16 cellular contexts compared by ENCODE assay signal in the genomic region with DNA sequence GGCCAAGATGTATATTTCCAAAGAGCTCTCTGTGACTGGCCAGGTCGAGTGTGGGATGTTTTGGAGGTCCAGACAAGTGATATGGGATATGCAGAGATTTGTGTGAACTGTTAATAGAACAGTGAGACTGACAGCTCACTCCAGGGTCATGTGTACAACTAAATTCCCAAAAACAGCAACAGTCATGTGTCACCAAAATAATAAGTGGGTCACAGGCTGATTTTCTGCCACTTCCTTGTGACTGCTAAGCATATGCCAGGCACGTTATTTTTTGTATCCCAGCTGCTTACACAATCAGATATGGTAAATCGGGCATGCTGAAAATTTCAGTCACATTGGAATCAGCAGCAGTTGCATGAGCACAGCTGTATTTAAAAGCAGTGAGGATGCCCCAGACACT.
DNase-seq lines count a peak whose midpoint lies in the region; ATAC-seq and TF ChIP-seq lines count a peak whose summit lies in the region.
"Had no signal": no experiment of that assay in that cellular context is flagged by ENCODE, and none has a peak within 500 bp of the region (broad histone marks: within the 10 kb centered on the region; RNA-seq: fewer than 3 reads in every experiment).

No MANE protein-coding gene starts in this region.

- H3K36me3 Mint-ChIP-seq in WTC11 = no peaks in the 10 kb centered on the region

- H3K36me3 ChIP-seq in right atrium auricular region = no peaks in the 10 kb centered on the region
- no peaks in the 10 kb centered on the region for H3K36me3 ChIP-seq in skeletal muscle tissue (ENCODE audit: control insufficient read depth in 3 of 3, insufficient read depth in 3 of 3, low read length in 3 of 3)
- H3K36me3 ChIP-seq: BE2C, SJSA1 had no signal

- POLR2A ChIA-PET in WTC11 (lab: Charles Lee) = no interaction called here

- DNase-seq in LHCN-M2 (ENCODE audit: low read depth) (peak; percentile 12), fibroblast of gingiva (ENCODE audit: low read depth) (peak; percentile 8), right atrium auricular region (ENCODE audit: low spot score) (no peak), WTC11 (ENCODE audit: low spot score) (no peak), head of caudate nucleus (no peak), NCI-H2081 treated with DMSO at 0.1 percent for 48 hours (lab: John Stamatoyannopoulos, UW) (no peak)
- DNase-seq: BE2C; Calu3; CD4-positive, alpha-beta memory T cell; H9; NCI-H187 treated with DMSO at 0.1 percent for 48 hours; NCI-H748 treated with DMSO at 0.1 percent for 48 hours had no signal

- H3K9me3 ChIP-seq in right atrium auricular region = no peaks in the 10 kb centered on the region
- H3K9me3 ChIP-seq in skeletal muscle tissue (ENCODE audit: control insufficient read depth in 3 of 3, low read length in 3 of 3) = no peaks in the 10 kb centered on the region
- H3K9me3 ChIP-seq: BE2C, SJSA1 had no signal

- CTCF ChIA-PET in WTC11 (lab: Charles Lee) = no interaction called here

- H3K4me3 ChIP-seq in right atrium auricular region (no peak overlapping the region), skeletal muscle tissue (ENCODE audit: low read length in 3 of 3) (no peak overlapping the region)
- H3K4me3 ChIP-seq: SJSA1 had no signal

- no peak for TF ChIP-seq CTCF in right atrium auricular region (IDR thresholded peaks at IDR 0.05)
- no peak for TF ChIP-seq CTCF in WTC11 (IDR thresholded peaks at IDR 0.05)

- no peak for ATAC-seq in WTC11
- ATAC-seq in GM18498 (IDR thresholded peaks at IDR 0.05; ENCODE audit: unreplicated experiment) = no peak

- H3K27ac ChIP-seq in right atrium auricular region (peak overlapping the region; percentile 43 to 49), skeletal muscle tissue (ENCODE audit: low read depth, low read length) (peak overlapping the region; percentile 10)
- H3K27ac ChIP-seq: RWPE1, SJSA1 had no signal

- intact Hi-C loops in head of caudate nucleus (cut with DNase I) = no loop called here

- H3K9ac ChIP-seq in skeletal muscle tissue (ENCODE audit: low read depth in 1 of 3, low read length in 3 of 3) = no peak overlapping the region

- no peaks in the 10 kb centered on the region for H3K9me3 Mint-ChIP-seq in WTC11
- H3K9me3 Mint-ChIP-seq: CD4-positive, alpha-beta memory T cell; H9 had no signal

- H3K27me3 Mint-ChIP-seq in WTC11 (ENCODE audit: low read depth) = no peaks in the 10 kb centered on the region
- H3K27me3 Mint-ChIP-seq: CD4-positive, alpha-beta memory T cell had no signal

- H3K4me3 Mint-ChIP-seq in WTC11 = no peak overlapping the region
- H3K4me3 Mint-ChIP-seq: CD4-positive, alpha-beta memory T cell; H9 had no signal

- peaks cover 17% of the 10 kb centered on the region for H3K4me1 Mint-ChIP-seq in WTC11

- H3K4me1 ChIP-seq in right atrium auricular region = peaks cover 0 to 17% of the 10 kb centered on the region in 2 donors
- H3K4me1 ChIP-seq in skeletal muscle tissue (ENCODE audit: control insufficient read depth in 3 of 3, insufficient read depth in 3 of 3, low read length in 3 of 3) = peaks cover 2 to 9% (median 6%) of the 10 kb centered on the region in 3 donors
- H3K4me1 ChIP-seq: BE2C, SJSA1 had no signal

- no peak overlapping the region for H3K27ac Mint-ChIP-seq in WTC11
- H3K27ac Mint-ChIP-seq: CD4-positive, alpha-beta memory T cell; H9 had no signal

- no peaks in the 10 kb centered on the region for H3K27me3 ChIP-seq in right atrium auricular region
- no peaks in the 10 kb centered on the region for H3K27me3 ChIP-seq in skeletal muscle tissue (ENCODE audit: control insufficient read depth in 3 of 3, insufficient read depth in 3 of 3, low read length in 3 of 3)
- H3K27me3 ChIP-seq: BE2C, SJSA1 had no signal

TF ChIP-seq in WTC11, 78 proteins besides CTCF, POLR2A, EP300 and RAD21:
- no peak for TF ChIP-seq ZNF121 (CRISPR knock-in tag; IDR thresholded peaks at IDR 0.05)
- no peak for TF ChIP-seq GRHL2 (CRISPR knock-in tag; IDR thresholded peaks at IDR 0.05; ENCODE audit: insufficient replicate concordance, severe bottlenecking)
- TF ChIP-seq TP53 (CRISPR knock-in tag; IDR thresholded peaks at IDR 0.05) = no peak
- no peak for TF ChIP-seq ZNF219 (CRISPR knock-in tag; IDR thresholded peaks at IDR 0.05; ENCODE audit: borderline replicate concordance)

Comparison
In these comparisons a context has a peak if more than half of its experiments do, and no peak if none do; other contexts are left out.
1. DNase-seq: peak in LHCN-M2 (single experiment) and fibroblast of gingiva (single experiment); none in right atrium auricular region (single experiment), WTC11 (single experiment), head of caudate nucleus (0 of 42) and NCI-H2081 treated with DMSO at 0.1 percent for 48 hours (single experiment).